1 cellular context compared by ENCODE assay signal in the genomic region with DNA sequence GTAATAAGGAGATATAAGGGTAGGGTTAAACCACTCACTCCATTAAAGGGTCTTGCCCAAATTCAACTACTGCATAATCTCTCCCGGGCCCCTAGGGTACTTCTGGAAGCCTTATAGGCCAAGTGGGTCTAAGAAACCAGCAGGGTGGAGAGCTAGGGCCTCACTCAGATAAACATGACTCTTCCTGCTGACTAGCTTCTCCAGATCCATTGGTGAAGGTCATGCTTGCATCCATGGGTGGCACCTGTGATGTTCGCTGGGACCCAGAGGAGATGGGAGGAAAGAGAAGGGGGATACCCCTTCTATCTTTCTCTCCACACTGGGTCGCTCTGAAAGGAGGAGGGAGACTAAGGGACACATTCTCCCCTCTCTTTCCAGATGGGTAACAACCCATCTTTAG.
TF ChIP-seq lines count a peak whose summit lies in the region.

No MANE protein-coding gene starts in this region.

TF ChIP-seq in HEK293, 187 proteins besides CTCF, POLR2A, EP300 and RAD21 (continued from another document):
- TF ChIP-seq, protein P1, sequence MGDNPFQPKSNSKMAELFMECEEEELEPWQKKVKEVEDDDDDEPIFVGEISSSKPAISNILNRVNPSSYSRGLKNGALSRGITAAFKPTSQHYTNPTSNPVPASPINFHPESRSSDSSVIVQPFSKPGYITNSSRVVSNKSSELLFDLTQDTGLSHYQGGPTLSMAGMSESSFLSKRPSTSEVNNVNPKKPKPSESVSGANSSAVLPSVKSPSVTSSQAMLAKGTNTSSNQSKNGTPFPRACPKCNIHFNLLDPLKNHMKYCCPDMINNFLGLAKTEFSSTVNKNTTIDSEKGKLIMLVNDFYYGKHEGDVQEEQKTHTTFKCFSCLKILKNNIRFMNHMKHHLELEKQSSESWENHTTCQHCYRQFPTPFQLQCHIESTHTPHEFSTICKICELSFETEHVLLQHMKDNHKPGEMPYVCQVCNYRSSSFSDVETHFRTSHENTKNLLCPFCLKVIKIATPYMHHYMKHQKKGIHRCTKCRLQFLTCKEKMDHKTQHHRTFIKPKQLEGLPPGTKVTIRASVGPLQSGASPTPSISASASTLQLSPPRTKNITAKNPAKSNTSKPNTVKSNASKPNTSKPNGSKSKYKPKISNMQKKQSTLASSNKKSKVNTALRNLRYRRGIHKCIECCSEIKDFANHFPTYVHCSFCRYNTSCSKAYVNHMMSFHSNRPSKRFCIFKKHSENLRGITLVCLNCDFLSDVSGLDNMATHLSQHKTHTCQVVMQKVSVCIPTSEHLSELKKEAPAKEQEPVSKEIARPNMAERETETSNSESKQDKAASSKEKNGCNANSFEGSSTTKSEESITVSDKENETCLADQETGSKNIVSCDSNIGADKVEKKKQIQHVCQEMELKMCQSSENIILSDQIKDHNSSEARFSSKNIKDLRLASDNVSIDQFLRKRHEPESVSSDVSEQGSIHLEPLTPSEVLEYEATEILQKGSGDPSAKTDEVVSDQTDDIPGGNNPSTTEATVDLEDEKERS (tag by site-specific recombination; IDR thresholded peaks at IDR 0.05) = peak; percentile 88
